Comparison of ENCODE assay signal across 6 cellular contexts in genomic region chr7:158033925-158034324, GRCh38.
DNase-seq lines count a peak whose midpoint lies in the region; TF ChIP-seq lines count a peak whose summit lies in the region.
"Not testable (repeated sequence)": the region's sequence is repeated elsewhere in the genome, so short reads cannot be mapped to it uniquely, and the experiment has no call there.

No MANE protein-coding gene starts in this region.

- not testable (repeated sequence) for H3K4me3 ChIP-seq in Peyer's patch; endodermal cell (ENCODE audit: low read length); sigmoid colon

- H3K9me3 Mint-ChIP-seq in endodermal cell (peaks cover 38% of the 10 kb centered on the region), nephron progenitor cell (peaks cover 35% of the 10 kb centered on the region)

- DNase-seq in Peyer's patch (peak in 2 of 3 donors; percentile 4 to 15), endodermal cell (peak; percentile 7), cardiac septum (ENCODE audit: low spot score) (peak; percentile 10), mesenteric fat pad (ENCODE audit: low spot score) (peak; percentile 45), sigmoid colon (peak; percentile 29)
- DNase-seq in nephron progenitor cell, result not testable (repeated sequence)

- TF ChIP-seq EP300 in sigmoid colon (IDR thresholded peaks at IDR 0.05), result not testable (repeated sequence)

- H3K9ac ChIP-seq in endodermal cell (ENCODE audit: extremely low read depth, low read length, poor library complexity, severe bottlenecking), result not testable (repeated sequence)

- intact Hi-C loops in cardiac septum (cut with DNase I); sigmoid colon (cut with DNase I): not testable (repeated sequence)

- not testable (repeated sequence) for H3K4me3 Mint-ChIP-seq in endodermal cell, nephron progenitor cell

- H3K9me3 ChIP-seq in Peyer's patch, sigmoid colon: not testable (repeated sequence)
- H3K9me3 ChIP-seq in endodermal cell (ENCODE audit: control insufficient read depth, low read length), result peaks cover 85% of the 10 kb centered on the region

- H3K27ac ChIP-seq in Peyer's patch; endodermal cell (ENCODE audit: low read depth, low read length); sigmoid colon: not testable (repeated sequence)

- H3K36me3 Mint-ChIP-seq in endodermal cell (ENCODE audit: low read depth), result not testable (repeated sequence)
- peaks cover 14% of the 10 kb centered on the region for H3K36me3 Mint-ChIP-seq in nephron progenitor cell (ENCODE audit: low read depth)

- not testable (repeated sequence) for TF ChIP-seq CTCF in Peyer's patch (IDR thresholded peaks at IDR 0.05); endodermal cell (conservative IDR thresholded peaks at IDR 0.05); nephron progenitor cell (IDR thresholded peaks at IDR 0.05); sigmoid colon (IDR thresholded peaks at IDR 0.05)

- H3K4me1 ChIP-seq in Peyer's patch; endodermal cell (ENCODE audit: control insufficient read depth, insufficient read depth, low read length); sigmoid colon: not testable (repeated sequence)

- not testable (repeated sequence) for H3K27me3 ChIP-seq in Peyer's patch; endodermal cell (ENCODE audit: control insufficient read depth, insufficient read depth, low read length, poor library complexity, severe bottlenecking); sigmoid colon

- H3K36me3 ChIP-seq in Peyer's patch; endodermal cell (ENCODE audit: control insufficient read depth, insufficient read depth, low read length); sigmoid colon: not testable (repeated sequence)

- H3K27me3 Mint-ChIP-seq in endodermal cell (ENCODE audit: insufficient read depth); nephron progenitor cell (ENCODE audit: low read depth, poor library complexity): not testable (repeated sequence)

- WGBS in endodermal cell (ENCODE audit: insufficient coverage in 1 of 2, insufficient read length in 1 of 2), 2 experiments, result 82 to 92% methylated on average over 6 of the region's 6 CpGs
- WGBS in sigmoid colon, 2 donors, result 87 to 95% methylated on average over 6 of the region's 6 CpGs

- H3K4me1 Mint-ChIP-seq in endodermal cell, result not testable (repeated sequence)
- H3K4me1 Mint-ChIP-seq in nephron progenitor cell, result peaks cover 41% of the 10 kb centered on the region

- not testable (repeated sequence) for TF ChIP-seq POLR2A in Peyer's patch (IDR thresholded peaks at IDR 0.05); sigmoid colon (IDR thresholded peaks at IDR 0.05)

- not testable (repeated sequence) for H3K27ac Mint-ChIP-seq in endodermal cell
- peak overlapping the region; percentile 52 for H3K27ac Mint-ChIP-seq in nephron progenitor cell
